In the genomic region with DNA sequence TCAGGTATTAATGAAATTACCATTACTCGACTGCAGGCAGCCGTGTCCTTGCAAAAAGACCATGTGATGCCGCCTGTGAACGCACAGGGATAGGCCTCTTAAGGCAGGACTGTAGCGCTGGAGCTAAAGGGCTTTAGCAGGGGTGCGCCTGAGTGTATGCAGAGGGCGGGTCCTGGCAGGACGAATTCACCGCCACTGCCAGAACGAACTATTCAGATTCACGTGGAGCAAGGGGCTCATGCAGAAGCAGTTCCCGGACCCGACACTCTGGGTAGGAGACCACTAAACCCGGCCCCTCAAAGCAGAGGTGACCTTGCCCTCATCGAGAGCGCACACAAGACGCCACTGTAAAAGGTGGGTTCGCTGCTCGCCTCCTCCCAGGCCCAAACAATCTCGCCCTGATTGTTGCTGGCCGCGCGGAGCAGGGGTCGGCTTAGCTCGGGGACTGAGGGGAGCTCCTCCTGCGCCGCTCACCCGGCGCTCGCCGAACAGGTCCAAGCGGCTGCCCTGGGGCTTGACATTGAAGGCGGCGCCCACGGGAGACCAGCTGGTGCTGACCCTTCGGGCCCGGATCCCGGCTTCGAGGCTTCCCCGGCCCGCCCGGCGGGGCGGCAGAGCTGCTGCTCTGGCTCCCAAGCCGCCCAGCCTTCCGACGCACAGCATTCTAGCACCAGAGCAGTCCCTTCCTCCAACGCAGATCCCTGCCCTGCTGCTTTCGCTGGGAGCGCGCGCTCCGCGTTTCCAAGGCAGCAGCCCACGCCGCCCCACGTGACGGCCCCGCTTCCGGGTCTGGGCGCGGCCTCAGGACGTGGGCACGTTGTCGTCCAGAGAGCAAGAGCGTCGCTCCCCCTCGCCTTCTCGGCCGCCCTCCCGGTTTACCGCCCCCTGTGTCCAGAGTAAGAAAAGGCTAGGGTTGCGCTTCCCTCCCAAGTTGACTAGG, we compare ENCODE assay signal across 8 cellular contexts. TPM values are rescaled to one million over a fixed set of nuclear protein-coding genes. Genes with fewer than 3 reads are reported as not detected.
DNase-seq lines count a peak whose midpoint lies in the region; ATAC-seq and TF ChIP-seq lines count a peak whose summit lies in the region.

A gene (minus strand): TSS at position 743 of the 940 bp plus-strand sequence. CDS start 80 bp downstream, at position 663.

- H3K9me3 Mint-ChIP-seq in activated B cell treated with CpG ODN at 0.5 μM for 24 hours (no peaks in the 10 kb centered on the region), immature natural killer cell (no peaks in the 10 kb centered on the region)

- POLR2A ChIA-PET in activated B cell treated with CpG ODN at 0.5 μM for 24 hours (lab: Charles Lee), result interaction anchor here (0.6 to 1.8 kb wide), 4 partner anchors 10 to 310 kb away, joined by 3 to 6 read pairs (median 4); no protein-coding TSS in a partner anchor

- peak within 1 kb of the TSS; percentile 76 to 100 (median 93) for H3K4me3 ChIP-seq in spleen

- peak; percentile 97 for DNase-seq in AG08396 (ENCODE audit: low spot score)
- DNase-seq in NCI-H2227 (lab: John Stamatoyannopoulos, UW; ENCODE audit: unreplicated experiment), result peak; percentile 95
- DNase-seq in activated B cell treated with CpG ODN at 0.5 μM for 24 hours, result peak; percentile 84
- DNase-seq in caudate nucleus (lab: John Stamatoyannopoulos, UW), result peak in 60 of 61 donors; percentile 66 to 96 (median 91)
- DNase-seq in immature natural killer cell, result peak; percentile 85 to 88 (median 85)
- peak; percentile 98 for DNase-seq in spleen

- peak in 1 of 3 donors; percentile 58 for TF ChIP-seq POLR2A in spleen (IDR thresholded peaks at IDR 0.05)

- peaks cover 9 to 34% (median 17%) of the 10 kb centered on the region in 6 donors for H3K4me1 ChIP-seq in spleen

- H3K27ac Mint-ChIP-seq in activated B cell treated with CpG ODN at 0.5 μM for 24 hours, result peak within 1 kb of the TSS; percentile 71
- peak within 1 kb of the TSS; percentile 73 to 87 (median 80) for H3K27ac Mint-ChIP-seq in immature natural killer cell

- WGBS in spleen, 5 donors, result 0% methylated on average over 51 to 73 of the region's 73 CpGs

- CTCF ChIA-PET in activated B cell treated with CpG ODN at 0.5 μM for 24 hours (lab: Charles Lee), result interaction anchor here (0.8 to 1.6 kb wide), 3 partner anchors 41 to 422 kb away, joined by 3 to 4 read pairs (median 3); no protein-coding TSS in a partner anchor

- ATAC-seq in GM18870 (IDR thresholded peaks at IDR 0.05; ENCODE audit: unreplicated experiment), result peak; percentile 84
- peak; percentile 95 for ATAC-seq in HG03135 (IDR thresholded peaks at IDR 0.05; ENCODE audit: unreplicated experiment)
- ATAC-seq in activated B cell treated with CpG ODN at 0.5 μM for 24 hours (ENCODE audit: low read depth), result peak; percentile 93

- TF ChIP-seq CTCF in activated B cell treated with CpG ODN at 0.5 μM for 24 hours (IDR thresholded peaks at IDR 0.05), result no peak
- peak; percentile 67 to 92 (median 83) for TF ChIP-seq CTCF in spleen (IDR thresholded peaks at IDR 0.05 in 8 of 11, conservative IDR thresholded peaks at IDR 0.05 in 3 of 11)

- H3K9me3 ChIP-seq in spleen, result no peaks in the 10 kb centered on the region

- H3K27me3 Mint-ChIP-seq in activated B cell treated with CpG ODN at 0.5 μM for 24 hours (no peaks in the 10 kb centered on the region), immature natural killer cell (ENCODE audit: low read depth in 3 of 3) (peaks cover 4 to 11% (median 5%) of the 10 kb centered on the region in 3 donors)

- H3K4me1 Mint-ChIP-seq in activated B cell treated with CpG ODN at 0.5 μM for 24 hours (peaks cover 27% of the 10 kb centered on the region), immature natural killer cell (peaks cover 20 to 22% of the 10 kb centered on the region in 2 donors)

- H3K4me3 Mint-ChIP-seq in activated B cell treated with CpG ODN at 0.5 μM for 24 hours (peak within 1 kb of the TSS; percentile 91), immature natural killer cell (peak within 1 kb of the TSS; percentile 87 to 95 (median 88))

- H3K27ac ChIP-seq in caudate nucleus (ENCODE audit: low read depth, low read length) (peak within 1 kb of the TSS; percentile 76), spleen (peak within 1 kb of the TSS; percentile 37 to 88 (median 83))

- H3K36me3 ChIP-seq in spleen, result peaks cover 0 to 17% (median 8%) of the 10 kb centered on the region in 6 donors

- no peaks in the 10 kb centered on the region for H3K27me3 ChIP-seq in spleen (replicated peaks in 1 of 7)

- H3K36me3 Mint-ChIP-seq in activated B cell treated with CpG ODN at 0.5 μM for 24 hours (ENCODE audit: low read depth) (peaks cover 11% of the 10 kb centered on the region), immature natural killer cell (peaks cover 4 to 5% (median 4%) of the 10 kb centered on the region in 3 donors)

- intact Hi-C loops in activated B cell treated with CpG ODN at 0.5 μM for 24 hours (cut with micrococcal nuclease) (loop anchor here (1.0 to 5.0 kb wide), 11 partner anchors 82 to 1413 kb away; a partner anchor contains a TSS), spleen (cut with DNase I; ENCODE audit: low total_unique reads) (no loop called here)

RNA-seq across cellular contexts. Expression of the gene that starts here (rescaled TPM):
- total RNA-seq in activated B cell treated with CpG ODN at 0.5 μM for 24 hours (19.7 and 19.9 TPM in 2 replicates), spleen (10 to 100 TPM in 6 of 7 donors, 1 to 10 TPM in 1; 7.2 to 13.4 (median 10.8) TPM)
- polyA plus RNA-seq in immature natural killer cell (10 to 100 TPM in 2 of 3 donors, 1 to 10 TPM in 1; 9.3 to 20.5 (median 14.3) TPM), spleen (10 to 100 TPM in 2 of 3 donors, 1 to 10 TPM in 1; 8.8 to 16.3 (median 10.8) TPM)

Comparison
In these comparisons a context has a peak if more than half of its experiments do, and no peak if none do; other contexts are left out.
1. Peak in every context shown above with its lines: DNase-seq, ATAC-seq, H3K4me3 ChIP-seq and H3K27ac ChIP-seq.